23 cellular contexts compared by ENCODE assay signal in genomic region chr11:37995886-37996285, GRCh38.
"Had no signal": no experiment of that assay in that cellular context is flagged by ENCODE, and none has a peak within 500 bp of the region (broad histone marks: within the 10 kb centered on the region; RNA-seq: fewer than 3 reads in every experiment).

No MANE protein-coding gene starts in this region.

- H3K4me1 Mint-ChIP-seq: memory B cell had no signal

- H3K4me1 ChIP-seq: colonic mucosa, esophagus squamous epithelium, gastroesophageal sphincter, heart left ventricle, left lung, lower lobe of right lung had no signal

- H3K9me3 Mint-ChIP-seq: endodermal cell had no signal

- H3K36me3 Mint-ChIP-seq: memory B cell had no signal

- H2AFZ ChIP-seq: hepatocyte had no signal

- H3K79me2 ChIP-seq: hepatocyte had no signal

- H3K4me2 ChIP-seq: hepatocyte had no signal

- H3K27me3 Mint-ChIP-seq: dendritic cell treated with granulocyte-macrophage colony-stimulating factor and Interleukin-4, amounts not matched to agents 40 ng/mL and 50 ng/mL, for 4 days; effector memory CD8-positive, alpha-beta T cell; memory B cell had no signal

- H3K9me3 ChIP-seq: colonic mucosa, esophagus squamous epithelium, gastroesophageal sphincter, lower lobe of right lung had no signal

- H3K4me3 ChIP-seq: colonic mucosa, esophagus squamous epithelium, gastroesophageal sphincter, heart left ventricle, hepatocyte, left lung, lower lobe of right lung had no signal

- DNase-seq: cerebellar nuclear complex; colonic mucosa; cortex of kidney; effector CD8-positive, alpha-beta T cell; effector memory CD8-positive, alpha-beta T cell; endodermal cell; erythroblast; esophagus squamous epithelium; foreskin keratinocyte; heart left ventricle; hypothalamus; left cardiac atrium; left lung; left ventricle myocardium superior; lower lobe of right lung; mesendoderm; midbrain had no signal

- H3K27ac ChIP-seq: colonic mucosa, epithelial cell of prostate, esophagus squamous epithelium, foreskin keratinocyte, gastroesophageal sphincter, heart left ventricle, hepatocyte, left lung, lower lobe of right lung had no signal

- H3K36me3 ChIP-seq: colonic mucosa, esophagus squamous epithelium, gastroesophageal sphincter, heart left ventricle, left lung, lower lobe of right lung had no signal

- ATAC-seq: effector memory CD8-positive, alpha-beta T cell; esophagus mucosa; foreskin keratinocyte; gastroesophageal sphincter; heart left ventricle; left cardiac atrium; left lung; left ventricle myocardium superior; lower lobe of right lung had no signal

- H3K27ac Mint-ChIP-seq: dendritic cell treated with granulocyte-macrophage colony-stimulating factor and Interleukin-4, amounts not matched to agents 40 ng/mL and 50 ng/mL, for 4 days; effector memory CD8-positive, alpha-beta T cell; endodermal cell; memory B cell had no signal

- H3K4me3 Mint-ChIP-seq: dendritic cell treated with granulocyte-macrophage colony-stimulating factor and Interleukin-4, amounts not matched to agents 40 ng/mL and 50 ng/mL, for 4 days; effector memory CD8-positive, alpha-beta T cell; endodermal cell; memory B cell had no signal

- H3K27me3 ChIP-seq: colonic mucosa, esophagus squamous epithelium, foreskin keratinocyte, gastroesophageal sphincter, heart left ventricle, hepatocyte, left lung had no signal
